Comparison of ENCODE assay signal across 26 cellular contexts in the genomic region with DNA sequence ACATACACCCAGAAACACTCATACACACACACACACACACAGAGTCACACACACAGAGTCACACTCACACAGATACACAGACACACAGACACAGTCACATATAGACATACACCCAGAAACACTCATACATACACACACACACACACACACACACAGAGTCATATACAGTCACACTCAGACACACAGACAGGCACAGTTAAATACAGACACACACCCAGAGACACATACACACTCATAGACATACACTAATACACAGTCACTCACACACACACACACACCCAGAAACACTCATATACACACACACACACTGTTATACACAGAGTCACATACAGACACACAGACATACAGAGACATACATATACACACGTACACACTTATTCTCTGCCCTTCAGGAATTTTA.
"Had no signal": no experiment of that assay in that cellular context is flagged by ENCODE, and none has a peak within 500 bp of the region (broad histone marks: within the 10 kb centered on the region; RNA-seq: fewer than 3 reads in every experiment).

No MANE protein-coding gene starts in this region.

- H3K4me3 Mint-ChIP-seq: mesothelial cell of epicardium; naive B cell; natural killer cell; nephron progenitor cell; neural progenitor cell; stimulated activated effector memory CD8-positive, alpha-beta T cell treated with anti-CD3 and anti-CD28 coated beads, Interleukin-12 subunit alpha, Interleukin-12 subunit beta, amount 100 ng/mL, for 72 hours; type B pancreatic cell had no signal

- H3K4me2 ChIP-seq: hepatocyte, neural progenitor cell had no signal

- H3K4me1 ChIP-seq: sigmoid colon, testis, tibial artery had no signal

- H3K9me3 ChIP-seq: heart right ventricle, left ventricle myocardium inferior, ovary, prostate gland, sigmoid colon, spleen, stomach, testis, tibial artery, vagina had no signal

- H3K9me3 Mint-ChIP-seq: mesothelial cell of epicardium; naive B cell; natural killer cell; nephron progenitor cell; neural progenitor cell; stimulated activated effector memory CD8-positive, alpha-beta T cell treated with anti-CD3 and anti-CD28 coated beads, Interleukin-12 subunit alpha, Interleukin-12 subunit beta, amount 100 ng/mL, for 72 hours; type B pancreatic cell had no signal

- ATAC-seq: natural killer cell; right cardiac atrium; stimulated activated effector memory CD8-positive, alpha-beta T cell treated with anti-CD3 and anti-CD28 coated beads, Interleukin-12 subunit alpha, Interleukin-12 subunit beta, amount 100 ng/mL, for 72 hours had no signal

- H3K27me3 Mint-ChIP-seq: naive B cell had no signal

- H3K27me3 ChIP-seq: heart right ventricle, hepatocyte, neural progenitor cell, ovary, sigmoid colon, spleen, stomach, testis, vagina had no signal

- H3K79me2 ChIP-seq: hepatocyte had no signal

- H3K9ac ChIP-seq: neural progenitor cell had no signal

- H3K4me3 ChIP-seq: heart right ventricle, hepatocyte, left ventricle myocardium inferior, lung, neural progenitor cell, ovary, prostate gland, sigmoid colon, spleen, stomach, testis, tibial artery, vagina had no signal

- H3K36me3 ChIP-seq: heart right ventricle, left ventricle myocardium inferior, neural progenitor cell, ovary, prostate gland, sigmoid colon, spleen, stomach, tibial artery, vagina had no signal

- DNase-seq: heart right ventricle; islet precursor cell; left ventricle myocardium inferior; mesendoderm; naive B cell; natural killer cell; nephron progenitor cell; ovary; retina; right cardiac atrium; sigmoid colon; small intestine; spleen; stimulated activated CD4-positive, alpha-beta T cell treated with anti-CD3 and anti-CD28 coated beads, Interleukin-4, amount 100 ng/mL, for 24 hours; stimulated activated naive CD4-positive, alpha-beta T cell treated with Interleukin-2 at 50 U/mL for 16 hours; stomach; testis; tibial artery had no signal

- H2AFZ ChIP-seq: hepatocyte, neural progenitor cell had no signal

- H3K27ac ChIP-seq: heart right ventricle, hepatocyte, left ventricle myocardium inferior, neural progenitor cell, ovary, prostate gland, sigmoid colon, spleen, stomach, testis, tibial artery, vagina had no signal

- H3K27ac Mint-ChIP-seq: mesothelial cell of epicardium; naive B cell; natural killer cell; nephron progenitor cell; neural progenitor cell; stimulated activated effector memory CD8-positive, alpha-beta T cell treated with anti-CD3 and anti-CD28 coated beads, Interleukin-12 subunit alpha, Interleukin-12 subunit beta, amount 100 ng/mL, for 72 hours; type B pancreatic cell had no signal

- H3K4me1 Mint-ChIP-seq: mesothelial cell of epicardium had no signal

- FAIRE-seq: small intestine had no signal
